Comparison of ENCODE assay signal across 20 cellular contexts in genomic region chr12:48930475-48930874, GRCh38. TPM values are rescaled to one million over a fixed set of nuclear protein-coding genes. Genes with fewer than 3 reads are reported as not detected.
DNase-seq lines count a peak whose midpoint lies in the region; ATAC-seq and TF ChIP-seq lines count a peak whose summit lies in the region.
"Had no signal": no experiment of that assay in that cellular context is flagged by ENCODE, and none has a peak within 500 bp of the region (broad histone marks: within the 10 kb centered on the region; RNA-seq: fewer than 3 reads in every experiment).

No MANE protein-coding gene starts in this region.

- no peaks in the 10 kb centered on the region for H3K9me3 Mint-ChIP-seq in activated CD4-positive, alpha-beta T cell treated with anti-CD3 and anti-CD28 coated beads, Interleukin-2, amount 10 ng/mL, durations not matched to agents 7 days and 5 days
- H3K9me3 Mint-ChIP-seq in activated CD4-positive, alpha-beta T cell treated with anti-CD3 and anti-CD28 coated beads, Interleukin-2, amount 10 ng/mL, durations not matched to agents 24 days and 14 days = no peaks in the 10 kb centered on the region
- H3K9me3 Mint-ChIP-seq in CD8-positive, alpha-beta memory T cell = no peaks in the 10 kb centered on the region
- H3K9me3 Mint-ChIP-seq in central memory CD8-positive, alpha-beta T cell = no peaks in the 10 kb centered on the region
- no peaks in the 10 kb centered on the region for H3K9me3 Mint-ChIP-seq in stimulated activated effector memory CD8-positive, alpha-beta T cell treated with anti-CD3 and anti-CD28 coated beads, Interleukin-12 subunit alpha, Interleukin-12 subunit beta, amount 100 ng/mL, for 72 hours
- H3K9me3 Mint-ChIP-seq: CD4-positive, alpha-beta T cell; H9 had no signal

- ATAC-seq in central memory CD8-positive, alpha-beta T cell (replicated peaks; ENCODE audit: extremely low read depth, poor library complexity, severe bottlenecking) = no peak
- no peak for ATAC-seq in stimulated activated effector memory CD8-positive, alpha-beta T cell treated with anti-CD3 and anti-CD28 coated beads, Interleukin-12 subunit alpha, Interleukin-12 subunit beta, amount 100 ng/mL, for 72 hours
- ATAC-seq in omental fat pad (ENCODE audit: low FRiP score) (no peak), HG02798 (IDR thresholded peaks at IDR 0.05; ENCODE audit: poor library complexity, unreplicated experiment) (no peak)
- ATAC-seq: GM12878, K562 had no signal

- H3K36me3 Mint-ChIP-seq in activated CD4-positive, alpha-beta T cell treated with anti-CD3 and anti-CD28 coated beads, Interleukin-2, amount 10 ng/mL, durations not matched to agents 7 days and 5 days (ENCODE audit: low read depth) = peaks cover 32% of the 10 kb centered on the region
- peaks cover 37% of the 10 kb centered on the region for H3K36me3 Mint-ChIP-seq in activated CD4-positive, alpha-beta T cell treated with anti-CD3 and anti-CD28 coated beads, Interleukin-2, amount 10 ng/mL, durations not matched to agents 24 days and 14 days (ENCODE audit: low read depth)
- peaks cover 8 to 36% (median 13%) of the 10 kb centered on the region in 3 donors for H3K36me3 Mint-ChIP-seq in CD8-positive, alpha-beta memory T cell
- peaks cover 6% of the 10 kb centered on the region for H3K36me3 Mint-ChIP-seq in central memory CD8-positive, alpha-beta T cell (ENCODE audit: insufficient read depth)
- H3K36me3 Mint-ChIP-seq in stimulated activated effector memory CD8-positive, alpha-beta T cell treated with anti-CD3 and anti-CD28 coated beads, Interleukin-12 subunit alpha, Interleukin-12 subunit beta, amount 100 ng/mL, for 72 hours = peaks cover 63% of the 10 kb centered on the region

- TF ChIP-seq CTCF in omental fat pad (IDR thresholded peaks at IDR 0.05) = no peak

- H3K27ac Mint-ChIP-seq in activated CD4-positive, alpha-beta T cell treated with anti-CD3 and anti-CD28 coated beads, Interleukin-2, amount 10 ng/mL, durations not matched to agents 7 days and 5 days = peak overlapping the region; percentile 3
- H3K27ac Mint-ChIP-seq in activated CD4-positive, alpha-beta T cell treated with anti-CD3 and anti-CD28 coated beads, Interleukin-2, amount 10 ng/mL, durations not matched to agents 24 days and 14 days = no peak overlapping the region
- peak overlapping the region in 5 of 8 donors; percentile 42 to 91 (median 74) for H3K27ac Mint-ChIP-seq in CD8-positive, alpha-beta memory T cell
- H3K27ac Mint-ChIP-seq in central memory CD8-positive, alpha-beta T cell (ENCODE audit: low read depth) = peak overlapping the region; percentile 42
- peak overlapping the region; percentile 76 for H3K27ac Mint-ChIP-seq in stimulated activated effector memory CD8-positive, alpha-beta T cell treated with anti-CD3 and anti-CD28 coated beads, Interleukin-12 subunit alpha, Interleukin-12 subunit beta, amount 100 ng/mL, for 72 hours
- H3K27ac Mint-ChIP-seq: CD4-positive, alpha-beta T cell; H9 had no signal

- H3K4me1 Mint-ChIP-seq in activated CD4-positive, alpha-beta T cell treated with anti-CD3 and anti-CD28 coated beads, Interleukin-2, amount 10 ng/mL, durations not matched to agents 7 days and 5 days = peaks cover 29% of the 10 kb centered on the region
- peaks cover 24% of the 10 kb centered on the region for H3K4me1 Mint-ChIP-seq in activated CD4-positive, alpha-beta T cell treated with anti-CD3 and anti-CD28 coated beads, Interleukin-2, amount 10 ng/mL, durations not matched to agents 24 days and 14 days
- H3K4me1 Mint-ChIP-seq in CD8-positive, alpha-beta memory T cell = peaks cover 53 to 66% (median 65%) of the 10 kb centered on the region in 3 donors
- H3K4me1 Mint-ChIP-seq in central memory CD8-positive, alpha-beta T cell = peaks cover 55% of the 10 kb centered on the region
- H3K4me1 Mint-ChIP-seq in stimulated activated effector memory CD8-positive, alpha-beta T cell treated with anti-CD3 and anti-CD28 coated beads, Interleukin-12 subunit alpha, Interleukin-12 subunit beta, amount 100 ng/mL, for 72 hours = peaks cover 75% of the 10 kb centered on the region

- H3K27me3 ChIP-seq in CD8-positive, alpha-beta memory T cell (ENCODE audit: insufficient read depth, low read length, poor library complexity, severe bottlenecking) = no peaks in the 10 kb centered on the region
- H3K27me3 ChIP-seq: BE2C had no signal

- CTCF ChIA-PET in activated CD4-positive, alpha-beta T cell treated with anti-CD3 and anti-CD28 coated beads, Interleukin-2, amount 10 ng/mL, durations not matched to agents 7 days and 5 days (lab: Charles Lee) = interaction anchor here (0.5 to 1.2 kb wide), 4 partner anchors 17 to 320 kb away, joined by 3 read pairs; partner anchors contain the start of gene ARF3
- CTCF ChIA-PET in CD8-positive, alpha-beta memory T cell (lab: Charles Lee) = interaction anchor here (0.8 to 1.7 kb wide), 7 partner anchors 9 to 48 kb away, joined by 3 to 9 read pairs (median 3); partner anchors contain the start of gene WNT1

- H3K27ac ChIP-seq in CD8-positive, alpha-beta memory T cell (ENCODE audit: low read depth, low read length) = no peak overlapping the region
- H3K27ac ChIP-seq: HL-60 had no signal

- POLR2A ChIA-PET in activated CD4-positive, alpha-beta T cell treated with anti-CD3 and anti-CD28 coated beads, Interleukin-2, amount 10 ng/mL, durations not matched to agents 7 days and 5 days (lab: Charles Lee) = no interaction called here
- POLR2A ChIA-PET in CD8-positive, alpha-beta memory T cell (lab: Charles Lee) = no interaction called here

- no peak overlapping the region for H3K4me3 Mint-ChIP-seq in activated CD4-positive, alpha-beta T cell treated with anti-CD3 and anti-CD28 coated beads, Interleukin-2, amount 10 ng/mL, durations not matched to agents 7 days and 5 days
- H3K4me3 Mint-ChIP-seq in activated CD4-positive, alpha-beta T cell treated with anti-CD3 and anti-CD28 coated beads, Interleukin-2, amount 10 ng/mL, durations not matched to agents 24 days and 14 days = no peak overlapping the region
- peak overlapping the region in 2 of 7 donors; percentile 19 to 66 for H3K4me3 Mint-ChIP-seq in CD8-positive, alpha-beta memory T cell
- H3K4me3 Mint-ChIP-seq in central memory CD8-positive, alpha-beta T cell = no peak overlapping the region
- no peak overlapping the region for H3K4me3 Mint-ChIP-seq in stimulated activated effector memory CD8-positive, alpha-beta T cell treated with anti-CD3 and anti-CD28 coated beads, Interleukin-12 subunit alpha, Interleukin-12 subunit beta, amount 100 ng/mL, for 72 hours
- H3K4me3 Mint-ChIP-seq: H9 had no signal

- H3K4me3 ChIP-seq in CD8-positive, alpha-beta memory T cell (ENCODE audit: low read length) = no peak overlapping the region
- H3K4me3 ChIP-seq: GM12878, K562 had no signal

- H3K27me3 Mint-ChIP-seq in activated CD4-positive, alpha-beta T cell treated with anti-CD3 and anti-CD28 coated beads, Interleukin-2, amount 10 ng/mL, durations not matched to agents 7 days and 5 days = no peaks in the 10 kb centered on the region
- H3K27me3 Mint-ChIP-seq in activated CD4-positive, alpha-beta T cell treated with anti-CD3 and anti-CD28 coated beads, Interleukin-2, amount 10 ng/mL, durations not matched to agents 24 days and 14 days = no peaks in the 10 kb centered on the region
- H3K27me3 Mint-ChIP-seq in CD8-positive, alpha-beta memory T cell = no peaks in the 10 kb centered on the region
- no peaks in the 10 kb centered on the region for H3K27me3 Mint-ChIP-seq in central memory CD8-positive, alpha-beta T cell
- H3K27me3 Mint-ChIP-seq: CD4-positive, alpha-beta T cell had no signal

- H3K36me3 ChIP-seq in CD8-positive, alpha-beta memory T cell (ENCODE audit: insufficient read depth, low read length) = no peaks in the 10 kb centered on the region

- peaks cover 34% of the 10 kb centered on the region for H3K4me1 ChIP-seq in CD8-positive, alpha-beta memory T cell (ENCODE audit: insufficient read depth, low read length)
- H3K4me1 ChIP-seq: BE2C had no signal

- intact Hi-C loops in activated CD4-positive, alpha-beta T cell treated with anti-CD3 and anti-CD28 coated beads, Interleukin-2, amount 10 ng/mL, durations not matched to agents 24 days and 14 days (cut with micrococcal nuclease) = no loop called here

- no peak for DNase-seq in activated CD4-positive, alpha-beta T cell treated with anti-CD3 and anti-CD28 coated beads, Interleukin-2, amount 10 ng/mL, durations not matched to agents 7 days and 5 days
- no peak for DNase-seq in activated CD4-positive, alpha-beta T cell treated with anti-CD3 and anti-CD28 coated beads, Interleukin-2, amount 10 ng/mL, durations not matched to agents 24 days and 14 days
- no peak for DNase-seq in CD8-positive, alpha-beta memory T cell
- DNase-seq in central memory CD8-positive, alpha-beta T cell (ENCODE audit: low spot score in 2 of 2) = no peak
- no peak for DNase-seq in stimulated activated effector memory CD8-positive, alpha-beta T cell treated with anti-CD3 and anti-CD28 coated beads, Interleukin-12 subunit alpha, Interleukin-12 subunit beta, amount 100 ng/mL, for 72 hours (ENCODE audit: low spot score in 2 of 2)
- no peak for DNase-seq in omental fat pad (ENCODE audit: low spot score)
- DNase-seq in AG08395 (ENCODE audit: low spot score) = no peak
- DNase-seq: BE2C; C1 segment of cervical spinal cord; Calu3; CD4-positive, alpha-beta T cell; DMS79 treated with DMSO at 0.1 percent for 48 hours; H9 had no signal

- H3K9me3 ChIP-seq in CD8-positive, alpha-beta memory T cell (ENCODE audit: low read length) = no peaks in the 10 kb centered on the region
- H3K9me3 ChIP-seq: BE2C had no signal

RNA-seq across cellular contexts. Expression of gene FKBP11, which starts 5.2 kb away (rescaled TPM):
- 10 to 100 TPM; 44.2 to 45.6 TPM for total RNA-seq in activated CD4-positive, alpha-beta T cell treated with anti-CD3 and anti-CD28 coated beads, Interleukin-2, amount 10 ng/mL, durations not matched to agents 7 days and 5 days
- total RNA-seq in activated CD4-positive, alpha-beta T cell treated with anti-CD3 and anti-CD28 coated beads, Interleukin-2, amount 10 ng/mL, durations not matched to agents 24 days and 14 days = 68.6 and 75.3 TPM in 2 replicates
- 100 to 1,000 TPM in 1 of 2 experiments, 10 to 100 TPM in 1; 98.3 to 103 TPM for total RNA-seq in CD8-positive, alpha-beta memory T cell
- polyA plus RNA-seq in CD8-positive, alpha-beta memory T cell = 238 TPM
- total RNA-seq in omental fat pad = 10 to 100 TPM; 14.7 to 32.1 (median 22.5) TPM

RNA-seq across cellular contexts. Expression of gene ARF3, which starts 26.8 kb away (rescaled TPM):
- 100 to 1,000 TPM in 1 of 2 experiments, 10 to 100 TPM in 1; 89.6 to 114 TPM for total RNA-seq in activated CD4-positive, alpha-beta T cell treated with anti-CD3 and anti-CD28 coated beads, Interleukin-2, amount 10 ng/mL, durations not matched to agents 7 days and 5 days
- total RNA-seq in activated CD4-positive, alpha-beta T cell treated with anti-CD3 and anti-CD28 coated beads, Interleukin-2, amount 10 ng/mL, durations not matched to agents 24 days and 14 days = 109 and 112 TPM in 2 replicates
- total RNA-seq in CD8-positive, alpha-beta memory T cell = 10 to 100 TPM; 91.5 to 91.8 TPM
- polyA plus RNA-seq in CD8-positive, alpha-beta memory T cell = 24.5 TPM
- total RNA-seq in omental fat pad = 10 to 100 TPM; 57.1 to 91.5 (median 68.3) TPM

RNA-seq across cellular contexts. Expression of gene WNT10B, which starts 41.1 kb away (rescaled TPM):
- under 1 TPM; 0.52 to 0.99 TPM for total RNA-seq in activated CD4-positive, alpha-beta T cell treated with anti-CD3 and anti-CD28 coated beads, Interleukin-2, amount 10 ng/mL, durations not matched to agents 7 days and 5 days
- 0.19 and 0.21 TPM in 2 replicates for total RNA-seq in activated CD4-positive, alpha-beta T cell treated with anti-CD3 and anti-CD28 coated beads, Interleukin-2, amount 10 ng/mL, durations not matched to agents 24 days and 14 days
- total RNA-seq in CD8-positive, alpha-beta memory T cell = 1 to 10 TPM; 1.4 TPM
- 0.21 TPM for polyA plus RNA-seq in CD8-positive, alpha-beta memory T cell
- 1 to 10 TPM in 1 of 4 donors, under 1 TPM in 3; 0.36 to 2.5 (median 0.56) TPM for total RNA-seq in omental fat pad
- total RNA-seq: Calu3 had no signal

RNA-seq across cellular contexts. Expression of gene WNT1, which starts 47.6 kb away (rescaled TPM):
- under 1 TPM; 0.17 to 0.29 TPM for total RNA-seq in activated CD4-positive, alpha-beta T cell treated with anti-CD3 and anti-CD28 coated beads, Interleukin-2, amount 10 ng/mL, durations not matched to agents 7 days and 5 days
- total RNA-seq in activated CD4-positive, alpha-beta T cell treated with anti-CD3 and anti-CD28 coated beads, Interleukin-2, amount 10 ng/mL, durations not matched to agents 24 days and 14 days = not detected in 2 replicates
- not detected for total RNA-seq in CD8-positive, alpha-beta memory T cell
- polyA plus RNA-seq in CD8-positive, alpha-beta memory T cell = 2.3 TPM
- total RNA-seq in omental fat pad = under 1 TPM in 1 of 4 donors, not detected in 3; 0.60 TPM
- total RNA-seq: A172, Calu3, GM12878, H1, H9, IMR-90, K562 had no signal
- polyA plus RNA-seq: GM12878, H1, IMR-90, K562 had no signal
